8 cellular contexts compared by ENCODE assay signal in genomic region chr9:5949103-5949699, GRCh38. TPM values are rescaled to one million over a fixed set of nuclear protein-coding genes. Genes with fewer than 3 reads are reported as not detected.
DNase-seq lines count a peak whose midpoint lies in the region; ATAC-seq and TF ChIP-seq lines count a peak whose summit lies in the region.

No MANE protein-coding gene starts in this region.

- TF ChIP-seq CTCF in VCaP (conservative IDR thresholded peaks at IDR 0.05): no peak

- peak; percentile 65 for ATAC-seq in HG03378 (IDR thresholded peaks at IDR 0.05; ENCODE audit: unreplicated experiment)
- ATAC-seq in left colon: peak; percentile 44
- no peak for ATAC-seq in HG03439 (IDR thresholded peaks at IDR 0.05; ENCODE audit: unreplicated experiment)
- ATAC-seq in GM19328 (IDR thresholded peaks at IDR 0.05; ENCODE audit: unreplicated experiment): no peak

- peaks cover 19% of the 10 kb centered on the region for H3K4me1 Mint-ChIP-seq in activated naive CD4-positive, alpha-beta T cell treated with anti-CD3 and anti-CD28 coated beads for 36 hours (ENCODE audit: low read depth)

- intact Hi-C loops in activated naive CD4-positive, alpha-beta T cell treated with anti-CD3 and anti-CD28 coated beads for 36 hours (cut with micrococcal nuclease): loop anchor here (2.0 kb wide), 1 partner anchor 58 kb away; no protein-coding TSS in a partner anchor
- intact Hi-C loops in left colon (cut with DNase I, micrococcal nuclease): no loop called here

- H3K36me3 Mint-ChIP-seq in activated naive CD4-positive, alpha-beta T cell treated with anti-CD3 and anti-CD28 coated beads for 36 hours (ENCODE audit: low read depth): no peaks in the 10 kb centered on the region

- CTCF ChIA-PET in activated naive CD4-positive, alpha-beta T cell treated with anti-CD3 and anti-CD28 coated beads for 36 hours (lab: Charles Lee): no interaction called here

- H3K27ac Mint-ChIP-seq in activated naive CD4-positive, alpha-beta T cell treated with anti-CD3 and anti-CD28 coated beads for 36 hours: no peak overlapping the region

- peak overlapping the region; percentile 7; the same call in 1 of the 2 replicates for H3K27ac ChIP-seq in VCaP

- no peaks in the 10 kb centered on the region for H3K27me3 Mint-ChIP-seq in activated naive CD4-positive, alpha-beta T cell treated with anti-CD3 and anti-CD28 coated beads for 36 hours (ENCODE audit: low read depth)

- no peaks in the 10 kb centered on the region for H3K9me3 Mint-ChIP-seq in activated naive CD4-positive, alpha-beta T cell treated with anti-CD3 and anti-CD28 coated beads for 36 hours

- DNase-seq in activated naive CD4-positive, alpha-beta T cell treated with anti-CD3 and anti-CD28 coated beads for 36 hours: peak; percentile 24
- DNase-seq in activated naive CD4-positive, alpha-beta T cell treated with anti-CD3 and anti-CD28 coated beads, Interleukin-2, amount 50 U/mL, for 16 hours: no peak
- DNase-seq in left colon (no peak), iPS-NIHi11 (ENCODE audit: low spot score) (no peak)

- no peak overlapping the region for H3K4me3 Mint-ChIP-seq in activated naive CD4-positive, alpha-beta T cell treated with anti-CD3 and anti-CD28 coated beads for 36 hours

RNA-seq across cellular contexts. Expression of gene MLANA, which starts 58.5 kb away (rescaled TPM):
- total RNA-seq in activated naive CD4-positive, alpha-beta T cell treated with anti-CD3 and anti-CD28 coated beads for 36 hours: not detected
- not detected for total RNA-seq in left colon

Comparison
In these comparisons a context has a peak if more than half of its experiments do, and no peak if none do; other contexts are left out.
1. ATAC-seq: peak in HG03378 (single experiment) and left colon (single experiment); none in HG03439 (single experiment) and GM19328 (single experiment).